Comparison of ENCODE assay signal across 14 cellular contexts in the genomic region with DNA sequence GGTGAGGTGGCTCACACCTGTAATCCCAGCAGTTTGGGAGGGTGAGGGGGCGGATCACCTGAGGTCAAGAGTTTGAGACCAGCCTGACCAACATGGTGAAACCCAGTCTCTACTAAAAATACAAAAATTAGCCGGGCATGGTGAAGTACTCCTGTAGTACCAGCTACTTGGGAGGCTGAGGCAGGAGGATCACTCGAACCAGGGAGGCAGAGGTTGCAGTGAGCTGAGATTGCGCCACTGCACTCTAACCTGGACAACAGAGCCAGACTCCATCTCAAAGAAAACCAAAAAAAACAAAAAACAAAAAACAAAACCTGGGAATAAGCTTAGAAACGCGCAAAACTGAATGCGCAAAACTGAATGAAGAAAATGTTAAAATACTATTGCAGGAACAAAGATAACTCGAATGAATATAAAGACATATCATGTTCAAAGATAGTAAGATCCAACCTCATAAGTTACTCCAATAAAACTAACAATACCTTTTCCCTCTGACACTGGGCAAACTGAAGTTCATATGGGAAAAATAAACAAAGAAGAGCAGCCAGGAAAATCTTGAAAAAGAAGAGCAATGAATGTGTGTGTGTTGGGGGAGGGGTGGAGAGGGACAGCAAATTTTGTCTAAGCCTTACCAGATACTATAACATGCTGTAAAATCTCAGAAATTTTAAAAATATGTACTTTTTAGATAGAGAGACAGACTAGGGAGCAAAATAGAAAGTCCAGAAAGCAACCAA.
DNase-seq lines count a peak whose midpoint lies in the region; ATAC-seq and TF ChIP-seq lines count a peak whose summit lies in the region.
"Had no signal": no experiment of that assay in that cellular context is flagged by ENCODE, and none has a peak within 500 bp of the region (broad histone marks: within the 10 kb centered on the region; RNA-seq: fewer than 3 reads in every experiment).

No MANE protein-coding gene starts in this region.

- ATAC-seq in left colon = peak; percentile 53
- ATAC-seq in right lobe of liver = peak; percentile 85 to 89 (median 88)
- ATAC-seq: HCT116 had no signal

- DNase-seq in left colon = no peak
- DNase-seq in right lobe of liver = peak in 1 of 3 donors; percentile 71
- no peak for DNase-seq in amygdala (lab: John Stamatoyannopoulos, UW)
- DNase-seq in NCI-H510A treated with DMSO at 0.1 percent for 48 hours (lab: John Stamatoyannopoulos, UW) = no peak
- no peak for DNase-seq in SJCRH30
- DNase-seq: ACHN; BE2C; C1 segment of cervical spinal cord; Caco-2; CD4-positive, alpha-beta T cell; GOT3; H7 had no signal

- H3K27ac ChIP-seq in HEK293 (ENCODE audit: extremely low read depth, low read depth, low read length) = no peak overlapping the region
- H3K27ac ChIP-seq in right lobe of liver = peak overlapping the region in 2 of 3 donors; percentile 22 to 74
- no peak overlapping the region for H3K27ac ChIP-seq in SJCRH30

- H3K4me3 ChIP-seq in HEK293 (ENCODE audit: low read depth, low read length) = no peak overlapping the region
- no peak overlapping the region for H3K4me3 ChIP-seq in right lobe of liver
- H3K4me3 ChIP-seq in SJCRH30 = no peak overlapping the region

- no peak for TF ChIP-seq CTCF in HEK293 (tag by site-specific recombination; IDR thresholded peaks at IDR 0.05)
- no peak for TF ChIP-seq CTCF in right lobe of liver (IDR thresholded peaks at IDR 0.05)

- CTCF ChIA-PET in HEK293 (lab: Yijun Ruan, JAX) = interaction anchor here (0.6 to 1.5 kb wide), 2 partner anchors 23 to 221 kb away, joined by 3 read pairs; no protein-coding TSS in a partner anchor

- intact Hi-C loops in left colon (cut with DNase I, micrococcal nuclease) (no loop called here), right lobe of liver (cut with DNase I) (no loop called here)

- 62% methylated on average over 7 of the region's 8 CpGs for WGBS in right lobe of liver (ENCODE audit: insufficient coverage, low coverage, low lambda C conversion rate, missing lambda C conversion rate)

- H3K9me3 ChIP-seq in HEK293 (ENCODE audit: control insufficient read depth, insufficient read depth, low read depth, low read length) (no peaks in the 10 kb centered on the region), right lobe of liver (no peaks in the 10 kb centered on the region), SJCRH30 (replicated peaks) (no peaks in the 10 kb centered on the region)
- H3K9me3 ChIP-seq: BE2C, Caco-2 had no signal

- POLR2A ChIA-PET in HEK293 (lab: Yijun Ruan, JAX) = interaction anchor here (0.6 kb wide), 1 partner anchor 501 kb away, joined by 3 read pairs; no protein-coding TSS in a partner anchor

- TF ChIP-seq POLR2A in right lobe of liver (IDR thresholded peaks at IDR 0.05) = no peak

- no peaks in the 10 kb centered on the region for H3K36me3 ChIP-seq in HEK293 (ENCODE audit: control insufficient read depth in 2 of 2, insufficient read depth in 1 of 2, low read length in 2 of 2)
- H3K36me3 ChIP-seq in right lobe of liver = no peaks in the 10 kb centered on the region
- H3K36me3 ChIP-seq in SJCRH30 = no peaks in the 10 kb centered on the region
- H3K36me3 ChIP-seq: BE2C had no signal

- H3K4me1 ChIP-seq in HEK293 (ENCODE audit: control insufficient read depth, insufficient read depth, low read length) (peaks cover 11% of the 10 kb centered on the region; the same call in 1 of the 2 replicates), right lobe of liver (peaks cover 0 to 30% (median 9%) of the 10 kb centered on the region in 4 donors), SJCRH30 (no peaks in the 10 kb centered on the region)

- no peaks in the 10 kb centered on the region for H3K27me3 ChIP-seq in right lobe of liver
- no peaks in the 10 kb centered on the region for H3K27me3 ChIP-seq in SJCRH30
- H3K27me3 ChIP-seq: BE2C had no signal

TF ChIP-seq in HEK293, 187 proteins besides CTCF, POLR2A, EP300 and RAD21:
- TF ChIP-seq ZNF362 (tag by site-specific recombination; IDR thresholded peaks at IDR 0.05) (no peak), ZNF837 (tag by site-specific recombination; IDR thresholded peaks at IDR 0.05) (no peak), INSM2 (tag by site-specific recombination; IDR thresholded peaks at IDR 0.05) (no peak), ZNF266 (tag by site-specific recombination; IDR thresholded peaks at IDR 0.05; ENCODE audit: low read depth) (no peak), ZFP3 (tag by site-specific recombination; IDR thresholded peaks at IDR 0.05; ENCODE audit: low read depth) (no peak), ZNF585B (tag by site-specific recombination; IDR thresholded peaks at IDR 0.05) (no peak), ZXDB (tag by site-specific recombination; IDR thresholded peaks at IDR 0.05) (no peak), ZNF391 (tag by site-specific recombination; IDR thresholded peaks at IDR 0.05; ENCODE audit: borderline replicate concordance, low read depth) (no peak), ZNF121 (tag by site-specific recombination; IDR thresholded peaks at IDR 0.05) (peak; percentile 64; the same call in 1 of the 2 replicates)
- TF ChIP-seq, protein P1, sequence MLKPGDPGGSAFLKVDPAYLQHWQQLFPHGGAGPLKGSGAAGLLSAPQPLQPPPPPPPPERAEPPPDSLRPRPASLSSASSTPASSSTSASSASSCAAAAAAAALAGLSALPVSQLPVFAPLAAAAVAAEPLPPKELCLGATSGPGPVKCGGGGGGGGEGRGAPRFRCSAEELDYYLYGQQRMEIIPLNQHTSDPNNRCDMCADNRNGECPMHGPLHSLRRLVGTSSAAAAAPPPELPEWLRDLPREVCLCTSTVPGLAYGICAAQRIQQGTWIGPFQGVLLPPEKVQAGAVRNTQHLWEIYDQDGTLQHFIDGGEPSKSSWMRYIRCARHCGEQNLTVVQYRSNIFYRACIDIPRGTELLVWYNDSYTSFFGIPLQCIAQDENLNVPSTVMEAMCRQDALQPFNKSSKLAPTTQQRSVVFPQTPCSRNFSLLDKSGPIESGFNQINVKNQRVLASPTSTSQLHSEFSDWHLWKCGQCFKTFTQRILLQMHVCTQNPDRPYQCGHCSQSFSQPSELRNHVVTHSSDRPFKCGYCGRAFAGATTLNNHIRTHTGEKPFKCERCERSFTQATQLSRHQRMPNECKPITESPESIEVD (tag by site-specific recombination; IDR thresholded peaks at IDR 0.05) = peak; percentile 55

Comparison
In these comparisons a context has a peak if more than half of its experiments do, and no peak if none do; other contexts are left out.
1. H3K27ac ChIP-seq: peak in right lobe of liver (2 of 3); none in HEK293 (single experiment) and SJCRH30 (single experiment).